In genomic region chr17:72618018-72618509, GRCh38 we compare ENCODE assay signal across 1 cellular context.
TF ChIP-seq lines count a peak whose summit lies in the region.

No MANE protein-coding gene starts in this region.

TF ChIP-seq in GM12878, 131 proteins besides CTCF, POLR2A, EP300 and RAD21 (continued from another document):
- TF ChIP-seq NRF1 (conservative IDR thresholded peaks at IDR 0.05; ENCODE audit: low read depth, low read length) (no peak), MTA3 (IDR thresholded peaks at IDR 0.05; ENCODE audit: borderline replicate concordance, low read length) (no peak), BHLHE40 (IDR thresholded peaks at IDR 0.05; ENCODE audit: borderline replicate concordance in 1 of 2, low read depth in 2 of 2, low read length in 1 of 2) (no peak), USF1 (IDR thresholded peaks at IDR 0.05; ENCODE audit: borderline replicate concordance, extremely low read length, insufficient read depth, low read depth, low read length) (no peak), POU2F2 (IDR thresholded peaks at IDR 0.05; ENCODE audit: borderline replicate concordance, low read depth, low read length) (no peak), E2F4 (IDR thresholded peaks at IDR 0.05; ENCODE audit: low read depth, low read length) (no peak), NR2F1 (conservative IDR thresholded peaks at IDR 0.05) (no peak), KLF5 (IDR thresholded peaks at IDR 0.05; ENCODE audit: partially characterized antibody) (no peak)
